Comparison of ENCODE assay signal across 8 cellular contexts in genomic region chr7:537911-538634, GRCh38. TPM values are rescaled to one million over a fixed set of nuclear protein-coding genes. Genes with fewer than 3 reads are reported as not detected.
DNase-seq lines count a peak whose midpoint lies in the region; ATAC-seq, FAIRE-seq and TF ChIP-seq lines count a peak whose summit lies in the region.

No MANE protein-coding gene starts in this region.

- no peaks in the 10 kb centered on the region for H3K36me3 ChIP-seq in K562 (ENCODE audit: control insufficient read depth, insufficient read depth, low read length)
- H3K36me3 ChIP-seq in transverse colon = no peaks in the 10 kb centered on the region
- H3K36me3 ChIP-seq in A673 (ENCODE audit: insufficient read depth, low read length, poor library complexity, severe bottlenecking) = no peaks in the 10 kb centered on the region
- no peaks in the 10 kb centered on the region for H3K36me3 ChIP-seq in ovary

- H3K9ac ChIP-seq in K562 (ENCODE audit: insufficient read depth in 1 of 2, low read depth in 2 of 2, low read length in 2 of 2) = peak overlapping the region in 1 of 2 experiments; percentile 45; a peak in 2 of 4 replicates

- no peak for TF ChIP-seq RAD21 in K562 (CRISPR knock-in tag; conservative IDR thresholded peaks at IDR 0.05 in 1 of 2, IDR thresholded peaks at IDR 0.05 in 1 of 2)

- ATAC-seq in K562 (no peak), GM21381 (IDR thresholded peaks at IDR 0.05; ENCODE audit: unreplicated experiment) (no peak)

- intact Hi-C loops in K562 (cut with micrococcal nuclease) (no loop called here), transverse colon (cut with DNase I; ENCODE audit: low total_unique reads) (no loop called here), A673 (cut with micrococcal nuclease; ENCODE audit: unreplicated experiment) (no loop called here), ovary (cut with DNase I) (loop anchor here in 1 of 4 donors (10.0 kb wide), 1 partner anchor 193 kb away; no protein-coding TSS in a partner anchor)

- H2AFZ ChIP-seq in K562 (ENCODE audit: low read depth, low read length) = no peak overlapping the region

- in situ Hi-C loops in K562 (cut with MboI) (no loop called here), transverse colon (cut with MboI; ENCODE audit: low pct_ligation_motif_present in 1 of 4, low pct_unique_long_range_greater_than_20kb in 1 of 4, low sequenced_read_pairs in 3 of 4) (no loop called here)

- WGBS in K562 (ENCODE audit: insufficient coverage, low coverage, missing lambda C conversion rate) = 19% methylated on average over 8 of the region's 21 CpGs
- 39% methylated on average over 19 of the region's 21 CpGs; no CpG with 5 or more reads in 1 of the 2 donors for WGBS in transverse colon (ENCODE audit: low coverage in 1 of 2), 2 donors
- WGBS in ovary, 3 donors = 33 to 36% (median 35%) methylated on average over 21 of the region's 21 CpGs

- H3K9me3 ChIP-seq in K562 (replicated peaks; ENCODE audit: control insufficient read depth, insufficient read depth, low read depth, low read length) (no peaks in the 10 kb centered on the region), transverse colon (no peaks in the 10 kb centered on the region), A673 (ENCODE audit: low read depth, low read length, poor library complexity, severe bottlenecking) (no peaks in the 10 kb centered on the region), ovary (no peaks in the 10 kb centered on the region)

- POLR2A ChIA-PET in K562 (lab: Yijun Ruan, JAX) (interaction anchor here (0.5 to 0.9 kb wide), 2 partner anchors 20 to 36 kb away, joined by 3 to 5 read pairs; no protein-coding TSS in a partner anchor), A673 (lab: Charles Lee; ENCODE audit: low non-redundant PET) (no interaction called here)

- H3K27me3 ChIP-seq in K562 (ENCODE audit: control insufficient read depth in 2 of 2, insufficient read depth in 2 of 2, low read length in 2 of 2) = peaks cover 0 to 16% of the 10 kb centered on the region in 2 experiments; a peak in 2 of 5 replicates
- H3K27me3 ChIP-seq in transverse colon = no peaks in the 10 kb centered on the region
- H3K27me3 ChIP-seq in A673 (replicated peaks; ENCODE audit: insufficient read depth, low read depth, low read length, poor library complexity) = no peaks in the 10 kb centered on the region
- no peaks in the 10 kb centered on the region for H3K27me3 ChIP-seq in ovary

- DNase-seq in HS-27A (ENCODE audit: low read depth) (peak; percentile 54), K562 (ENCODE audit: extremely low read depth in 1 of 4, low spot score in 3 of 4) (peak in 2 of 4 experiments; percentile 54 to 56), iPS-NIHi7 (ENCODE audit: extremely low spot score) (peak; percentile 84), transverse colon (peak; percentile 93), A673 (ENCODE audit: low spot score) (no peak), ovary (no peak)
- no peak for DNase-seq in activated CD8-positive, alpha-beta memory T cell treated with anti-CD3 and anti-CD28 coated beads for 24 hours

- no peaks in the 10 kb centered on the region for H3K79me2 ChIP-seq in K562 (ENCODE audit: control insufficient read depth, insufficient read depth, low read length)

- TF ChIP-seq CTCF in K562 (IDR thresholded peaks at IDR 0.05 in 2 of 3, conservative IDR thresholded peaks at IDR 0.05 in 1 of 3; ENCODE audit: insufficient read depth in 2 of 3, low read depth in 1 of 3, low read length in 3 of 3) (no peak), transverse colon (IDR thresholded peaks at IDR 0.05) (no peak), A673 (conservative IDR thresholded peaks at IDR 0.05; ENCODE audit: low read depth, low read length) (no peak), ovary (IDR thresholded peaks at IDR 0.05) (no peak)

- H3K4me3 ChIP-seq in K562 (no peak overlapping the region), transverse colon (no peak overlapping the region), A673 (ENCODE audit: low read depth, low read length, poor library complexity, severe bottlenecking) (no peak overlapping the region), ovary (no peak overlapping the region)

- no TSS peak for BruUV-seq in K562 (replicated peaks; lab: Mats Ljungman, UMichigan)
- BruUV-seq in A673 (replicated peaks; lab: Mats Ljungman, UMichigan) = no TSS peak

- H3K27ac ChIP-seq in K562 (ENCODE audit: extremely low read depth, low read depth, low read length) (no peak overlapping the region), transverse colon (peak overlapping the region; percentile 79 to 91 (median 86)), A673 (ENCODE audit: low read depth, low read length, poor library complexity, severe bottlenecking) (no peak overlapping the region), ovary (no peak overlapping the region)

- TF ChIP-seq EP300 in K562 (IDR thresholded peaks at IDR 0.05; ENCODE audit: low read length) (no peak), transverse colon (IDR thresholded peaks at IDR 0.05; ENCODE audit: low read depth) (peak; percentile 64), ovary (IDR thresholded peaks at IDR 0.05) (no peak)

- no peak overlapping the region for H3K4me2 ChIP-seq in K562 (ENCODE audit: insufficient read depth, low read length)

- CTCF ChIA-PET in K562 (lab: Yijun Ruan, JAX; ENCODE audit: low intra/inter-chr PET ratio) (no interaction called here), A673 (lab: Charles Lee) (no interaction called here)

- H3K9me1 ChIP-seq in K562 (ENCODE audit: control insufficient read depth, insufficient read depth, low read length) = no peaks in the 10 kb centered on the region

- H3K4me1 ChIP-seq in K562 (replicated peaks in 1 of 2; ENCODE audit: control insufficient read depth in 2 of 2, insufficient read depth in 2 of 2, low read length in 2 of 2) (peaks cover 5 to 53% of the 10 kb centered on the region in 2 experiments; a peak in 4 of 5 replicates), transverse colon (peaks cover 17 to 28% (median 24%) of the 10 kb centered on the region in 4 donors), A673 (ENCODE audit: insufficient read depth, low read length, poor library complexity, severe bottlenecking) (no peaks in the 10 kb centered on the region), ovary (ENCODE audit: insufficient read depth) (peaks cover 2% of the 10 kb centered on the region)

- FAIRE-seq in K562 (lab: Jason Lieb, UNC) = no peak

- TF ChIP-seq POLR2A in K562 (conservative IDR thresholded peaks at IDR 0.05) (no peak), transverse colon (IDR thresholded peaks at IDR 0.05) (peak; percentile 20), ovary (IDR thresholded peaks at IDR 0.05) (no peak)

- no peaks in the 10 kb centered on the region for H4K20me1 ChIP-seq in K562 (replicated peaks; ENCODE audit: control insufficient read depth, insufficient read depth, low read length)

TF ChIP-seq in K562, 482 proteins besides CTCF, POLR2A, EP300 and RAD21 (continues in another document):
- TF ChIP-seq ZNF324 (CRISPR knock-in tag; IDR thresholded peaks at IDR 0.05) (no peak), E2F6 (IDR thresholded peaks at IDR 0.05; ENCODE audit: borderline replicate concordance in 1 of 2, extremely low read depth in 1 of 2, insufficient read depth in 1 of 2, insufficient read length in 1 of 2, low read depth in 1 of 2, low read length in 1 of 2, poor library complexity in 1 of 2, severe bottlenecking in 1 of 2) (no peak), FOXA3 (CRISPR knock-in tag; conservative IDR thresholded peaks at IDR 0.05 in 1 of 2, IDR thresholded peaks at IDR 0.05 in 1 of 2) (no peak), NFIC (IDR thresholded peaks at IDR 0.05) (no peak), ZFP36 (IDR thresholded peaks at IDR 0.05; ENCODE audit: low read depth, low read length, partially characterized antibody) (peak; percentile 93), FOSL1 (tag; conservative IDR thresholded peaks at IDR 0.05) (peak; percentile 81), TEAD1 (CRISPR knock-in tag; IDR thresholded peaks at IDR 0.05) (0 out of 4 replicates have a peak, but pooled peaks of 1 of the 2 experiments have one; percentile 38), JUND (IDR thresholded peaks at IDR 0.05; ENCODE audit: borderline replicate concordance, low read depth, low read length) (no peak; the same call in 1 of the 2 replicates), JUND (tag; IDR thresholded peaks at IDR 0.05; ENCODE audit: borderline replicate concordance, low read depth, low read length) (no peak), CHD2 (IDR thresholded peaks at IDR 0.05; ENCODE audit: low read depth, low read length) (no peak), ZNF436 (CRISPR knock-in tag; IDR thresholded peaks at IDR 0.05) (0 out of 2 replicates have a peak, but pooled peaks have one; percentile 66)

RNA-seq across cellular contexts. Expression of gene PDGFA, which starts 18.4 kb away (rescaled TPM):
- 21.5 and 51.6 TPM in 2 replicates for total RNA-seq in K562 (2011; cell fraction: chromatin; rRNA removed; ENCODE audit: low replicate concordance)
- total RNA-seq in K562 (2011; cell fraction: nucleolus; rRNA removed) = 36.1 and 57.4 TPM in 2 replicates
- 30.2 and 38.4 TPM in 2 replicates for total RNA-seq in K562 (2011; cell fraction: nucleoplasm; rRNA removed)
- total RNA-seq in K562 (2014; rRNA removed) (8.1 and 10.0 TPM in 2 replicates), K562 (2014; rRNA removed; fragmentation: Illumina TruSeq; extraction: Trizol) (3.6 and 5.0 TPM in 2 replicates), K562 (2015; rRNA removed; fragmentation: Illumina TruSeq; extraction: Trizol) (4.6 and 6.1 TPM in 2 replicates), K562 (2021) (9.8 and 10.2 TPM in 2 replicates), transverse colon (100 to 1,000 TPM in 2 of 4 donors, 10 to 100 TPM in 2; 60.2 to 123 (median 104) TPM), A673 (2021) (2.1 and 4.3 TPM in 2 replicates), ovary (10 to 100 TPM in 3 of 7 donors, 1 to 10 TPM in 4; 3.7 to 35.5 (median 9.4) TPM)
- polyA plus RNA-seq in K562 (2011; rRNA removed) (7.9 TPM in 2 replicates), K562 (2014; fragmentation: Illumina TruSeq; extraction: Trizol) (2.5 and 4.7 TPM in 2 replicates), K562 (2014; fragmentation: Nextera tagmentation; extraction: Ambion mirVana) (1 to 10 TPM; 3.9 to 9.5 TPM), K562 (2014; rRNA removed) (2.6 and 3.6 TPM in 2 replicates), ovary (1 to 10 TPM; 4.5 to 8.7 TPM)
- polyA plus RNA-seq in K562 (2011; cell fraction: cytosol; rRNA removed) = 5.2 and 10.8 TPM in 2 replicates
- polyA plus RNA-seq in K562 (2011; cell fraction: nucleus; rRNA removed) = 13.3 and 32.6 TPM in 2 replicates
- 6.4 and 9.1 TPM in 2 replicates for polyA plus RNA-seq in K562 (2012)
- 24.4 and 37.5 TPM in 2 replicates for polyA minus RNA-seq in K562 (2011; rRNA and poly(A)+ RNA removed)
- 34.5 and 45.2 TPM in 2 replicates for polyA minus RNA-seq in K562 (2011; cell fraction: cytosol; rRNA and poly(A)+ RNA removed)
- polyA minus RNA-seq in K562 (2011; cell fraction: nucleus; rRNA and poly(A)+ RNA removed) = 11.0 and 13.5 TPM in 2 replicates

Comparison
In these comparisons a context has a peak if more than half of its experiments do, and no peak if none do; other contexts are left out.
1. DNase-seq: peak in HS-27A (single experiment), iPS-NIHi7 (single experiment) and transverse colon (single experiment); none in A673 (single experiment), ovary (0 of 5) and activated CD8-positive, alpha-beta memory T cell treated with anti-CD3 and anti-CD28 coated beads for 24 hours (single experiment).
2. H3K27ac ChIP-seq: peak in transverse colon (4 of 4); none in K562 (single experiment), A673 (single experiment) and ovary (0 of 2).